8 cellular contexts compared by ENCODE assay signal in the genomic region with DNA sequence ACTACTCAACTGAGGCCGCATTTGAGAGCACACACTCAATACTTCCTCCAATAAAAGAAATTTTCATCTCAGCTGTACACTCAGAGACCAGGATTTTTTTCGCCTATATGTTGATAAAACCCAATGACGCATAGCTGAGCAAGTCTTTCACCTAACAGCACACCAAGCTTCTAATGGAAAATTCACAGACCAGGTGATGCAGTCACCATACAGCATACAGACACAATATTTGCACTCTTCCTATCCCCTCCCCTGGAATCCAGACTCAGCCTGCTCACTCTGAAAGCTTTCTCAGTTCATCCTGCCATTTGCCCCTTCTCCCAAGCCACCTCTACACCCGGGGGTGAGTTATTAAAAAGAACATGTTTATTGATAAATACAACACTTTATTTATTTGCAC. TPM values are rescaled to one million over a fixed set of nuclear protein-coding genes. Genes with fewer than 3 reads are reported as not detected.
DNase-seq lines count a peak whose midpoint lies in the region; ATAC-seq and TF ChIP-seq lines count a peak whose summit lies in the region.

No MANE protein-coding gene starts in this region.

- H2AK5ac ChIP-seq in mesendoderm (ENCODE audit: low read length) = peak overlapping the region; percentile 35

- H3K4me1 ChIP-seq in heart left ventricle = peaks cover 0 to 51% (median 21%) of the 10 kb centered on the region in 12 donors
- H3K4me1 ChIP-seq in mesendoderm (ENCODE audit: control insufficient read depth, low read depth, low read length) = peaks cover 5% of the 10 kb centered on the region

- H3K4ac ChIP-seq in mesendoderm (ENCODE audit: low read depth, low read length) = no peak overlapping the region

- WGBS in heart left ventricle, 4 donors = 35 to 42% (median 40%) methylated on average over 4 of the region's 4 CpGs
- WGBS in mesendoderm (ENCODE audit: extremely low coverage, insufficient coverage, low lambda C conversion rate) = no CpG with 5 or more reads among the region's 4 CpGs

- DNase-seq in heart left ventricle (no peak), Right ventricle myocardium inferior (ENCODE audit: missing footprints) (no peak), NCI-H69 (lab: John Stamatoyannopoulos, UW) (peak; percentile 81), brain microvascular endothelial cell (peak; percentile 13), mesendoderm (peak; percentile 10), mesenteric fat pad (ENCODE audit: low spot score) (no peak), H4 (ENCODE audit: low spot score) (no peak)
- no peak for DNase-seq in stimulated activated CD8-positive, alpha-beta memory T cell treated with anti-CD3 and anti-CD28 coated beads, Interleukin-4, amount 100 ng/mL, for 48 hours

- H3K36me3 ChIP-seq in heart left ventricle (no peaks in the 10 kb centered on the region), brain microvascular endothelial cell (replicated peaks) (no peaks in the 10 kb centered on the region), mesendoderm (ENCODE audit: control insufficient read depth, insufficient read depth, low read length) (no peaks in the 10 kb centered on the region)

- peak overlapping the region; percentile 26 for H2BK5ac ChIP-seq in mesendoderm (ENCODE audit: low read length)

- H3K27me3 ChIP-seq in heart left ventricle = no peaks in the 10 kb centered on the region
- H3K27me3 ChIP-seq in brain microvascular endothelial cell (replicated peaks) = no peaks in the 10 kb centered on the region
- no peaks in the 10 kb centered on the region for H3K27me3 ChIP-seq in mesendoderm (ENCODE audit: insufficient read depth, low read length, poor library complexity)

- H3K18ac ChIP-seq in mesendoderm (ENCODE audit: low read length) = peak overlapping the region; percentile 53

- peak overlapping the region; percentile 14 for H3K4me2 ChIP-seq in mesendoderm (ENCODE audit: low read length)

- H3K56ac ChIP-seq in mesendoderm (ENCODE audit: low read length) = peak overlapping the region; percentile 98

- H2BK15ac ChIP-seq in mesendoderm (replicated peaks; ENCODE audit: low read depth) = no peak overlapping the region

- peak overlapping the region; percentile 93 for H4K5ac ChIP-seq in mesendoderm (ENCODE audit: low read length)

- TF ChIP-seq CTCF in heart left ventricle (IDR thresholded peaks at IDR 0.05) = no peak
- TF ChIP-seq CTCF in brain microvascular endothelial cell (IDR thresholded peaks at IDR 0.05; ENCODE audit: low read depth, low read length, missing control alignments) = no peak

- in situ Hi-C loops in brain microvascular endothelial cell (cut with HindIII; ENCODE audit: low pct_ligation_motif_present, low sequenced_read_pairs) = no loop called here

- intact Hi-C loops in heart left ventricle (cut with DNase I) = loop anchor here in 3 of 10 donors (10.0 kb wide), 1 partner anchor 96 kb away; no protein-coding TSS in a partner anchor
- intact Hi-C loops in Right ventricle myocardium inferior (cut with DNase I) = no loop called here

- H3K4me3 ChIP-seq in heart left ventricle = peak overlapping the region in 9 of 12 donors; percentile 78 to 93 (median 87)
- peak overlapping the region; percentile 64 for H3K4me3 ChIP-seq in brain microvascular endothelial cell (ENCODE audit: low read depth, low read length)
- no peak overlapping the region for H3K4me3 ChIP-seq in mesendoderm (ENCODE audit: low read length)

- H3K23ac ChIP-seq in mesendoderm (ENCODE audit: low read length) = no peak overlapping the region

- H3K79me2 ChIP-seq in mesendoderm (ENCODE audit: control insufficient read depth, insufficient read depth, low read length) = peaks cover 1% of the 10 kb centered on the region

- peak overlapping the region; percentile 1 for H4K8ac ChIP-seq in mesendoderm (ENCODE audit: low read depth, low read length)

- H3K27ac ChIP-seq in heart left ventricle (peak overlapping the region in 10 of 12 donors; percentile 95 to 100 (median 96)), brain microvascular endothelial cell (peak overlapping the region; percentile 84), mesendoderm (ENCODE audit: low read depth, low read length) (peak overlapping the region; percentile 100)

- H2BK120ac ChIP-seq in mesendoderm (ENCODE audit: low read depth, low read length) = no peak overlapping the region

- ATAC-seq in heart left ventricle (no peak), Right ventricle myocardium inferior (no peak)

- no peaks in the 10 kb centered on the region for H3K9me3 ChIP-seq in heart left ventricle

- H3K9ac ChIP-seq in mesendoderm (ENCODE audit: low read length) = peak overlapping the region; percentile 91

- TF ChIP-seq POLR2A in heart left ventricle (IDR thresholded peaks at IDR 0.05) = no peak

- H3K79me1 ChIP-seq in mesendoderm (ENCODE audit: low read length) = no peaks in the 10 kb centered on the region

RNA-seq across cellular contexts. Expression of a gene that starts 1.7 kb away (rescaled TPM):
- total RNA-seq in heart left ventricle = 10 to 100 TPM; 23.4 to 48.3 (median 31.7) TPM
- 10 to 100 TPM in 1 of 2 donors, 1 to 10 TPM in 1; 5.8 to 21.1 TPM for polyA plus RNA-seq in heart left ventricle
- total RNA-seq in Right ventricle myocardium inferior = 34.4 TPM
- polyA plus RNA-seq in mesendoderm (2013, experiment 1 of 2) = 13.6 TPM
- 14.7 TPM for polyA plus RNA-seq in mesendoderm (2013, experiment 2 of 2)
- total RNA-seq in mesenteric fat pad = 50.1 TPM
- 15.4 and 17.2 TPM in 2 replicates for total RNA-seq in H4 (2014; rRNA removed; shearing (Covaris generic))

Comparison
In these comparisons a context has a peak if more than half of its experiments do, and no peak if none do; other contexts are left out.
1. DNase-seq: peak in NCI-H69 (single experiment), brain microvascular endothelial cell (single experiment) and mesendoderm (single experiment); none in heart left ventricle (0 of 5), Right ventricle myocardium inferior (single experiment), stimulated activated CD8-positive, alpha-beta memory T cell treated with anti-CD3 and anti-CD28 coated beads, Interleukin-4, amount 100 ng/mL, for 48 hours (single experiment), mesenteric fat pad (single experiment) and H4 (single experiment).
2. Peak in every context shown above with its lines, with median percentiles within 50 percentile points of each other: H3K27ac ChIP-seq.